In genomic region chr6:16472349-16473069, GRCh38 we compare ENCODE assay signal across 8 cellular contexts.
DNase-seq lines count a peak whose midpoint lies in the region; ATAC-seq and TF ChIP-seq lines count a peak whose summit lies in the region.

No MANE protein-coding gene starts in this region.

- no peak overlapping the region for H3K4me3 ChIP-seq in GM23248

- POLR2A ChIA-PET in CD4-positive, alpha-beta T cell (lab: Charles Lee): no interaction called here

- in situ Hi-C loops in GM23248 (cut with MboI): no loop called here

- 92 to 95% methylated on average over 3 of the region's 3 CpGs for WGBS in GM23248 (ENCODE audit: low coverage in 1 of 2, low lambda C conversion rate in 2 of 2, missing lambda C conversion rate in 2 of 2), 2 experiments

- CTCF ChIA-PET in CD4-positive, alpha-beta T cell (lab: Charles Lee): interaction anchor here (0.7 to 3.3 kb wide), 7 partner anchors 12 to 141 kb away, joined by 3 to 9 read pairs (median 3); no protein-coding TSS in a partner anchor

- DNase-seq in CD4-positive, alpha-beta T cell: no peak
- DNase-seq in GM23248 (peak; percentile 47), amniotic stem cell (lab: John Stamatoyannopoulos, UW) (peak; percentile 25), memory B cell (ENCODE audit: low spot score in 2 of 2) (no peak), GF-D8 (lab: John Stamatoyannopoulos, UW) (no peak), COLO668 (lab: John Stamatoyannopoulos, UW; ENCODE audit: unreplicated experiment) (no peak), 8988T (no peak)

- peak overlapping the region; percentile 79 for H3K27ac Mint-ChIP-seq in CD4-positive, alpha-beta T cell
- H3K27ac Mint-ChIP-seq in memory B cell: peak overlapping the region; percentile 92

- H3K27me3 Mint-ChIP-seq in CD4-positive, alpha-beta T cell: no peaks in the 10 kb centered on the region
- no peaks in the 10 kb centered on the region for H3K27me3 Mint-ChIP-seq in memory B cell

- H3K4me1 Mint-ChIP-seq in CD4-positive, alpha-beta T cell (ENCODE audit: low read depth): peaks cover 69% of the 10 kb centered on the region
- H3K4me1 Mint-ChIP-seq in memory B cell: peaks cover 37% of the 10 kb centered on the region

- H3K36me3 ChIP-seq in GM23248 (ENCODE audit: low read depth): no peaks in the 10 kb centered on the region

- ATAC-seq in CD4-positive, alpha-beta T cell (ENCODE audit: poor library complexity): no peak
- ATAC-seq in memory B cell (ENCODE audit: low read depth) (no peak), GM21390 (IDR thresholded peaks at IDR 0.05; ENCODE audit: unreplicated experiment) (no peak)

- H3K4me2 ChIP-seq in GM23248 (ENCODE audit: unreplicated experiment): no peak overlapping the region

- TF ChIP-seq CTCF in CD4-positive, alpha-beta T cell (IDR thresholded peaks at IDR 0.05): no peak

- peaks cover 8% of the 10 kb centered on the region for H3K36me3 Mint-ChIP-seq in CD4-positive, alpha-beta T cell (ENCODE audit: low read depth)
- no peaks in the 10 kb centered on the region for H3K36me3 Mint-ChIP-seq in memory B cell

- H3K79me2 ChIP-seq in GM23248 (ENCODE audit: insufficient read depth): 0 out of 2 replicates have a peak, but pooled peaks cover 3% of the 10 kb centered on the region

- H2AFZ ChIP-seq in GM23248: no peak overlapping the region

- no peak overlapping the region for H3K27ac ChIP-seq in CD4-positive, alpha-beta T cell (ENCODE audit: low read depth, low read length)
- no peak overlapping the region for H3K27ac ChIP-seq in GM23248

- intact Hi-C loops in CD4-positive, alpha-beta T cell (cut with DNase I, micrococcal nuclease): loop anchor here in 1 of 2 experiments (5.0 kb wide), 2 partner anchors 35 to 40 kb away; no protein-coding TSS in a partner anchor

- H3K27me3 ChIP-seq in CD4-positive, alpha-beta T cell (ENCODE audit: control insufficient read depth, insufficient read depth, low read length): no peaks in the 10 kb centered on the region
- H3K27me3 ChIP-seq in GM23248 (replicated peaks; ENCODE audit: insufficient read depth): no peaks in the 10 kb centered on the region

- H4K20me1 ChIP-seq in GM23248 (ENCODE audit: insufficient read depth): no peaks in the 10 kb centered on the region; the same call in 1 of the 2 replicates

- H3K4me3 Mint-ChIP-seq in CD4-positive, alpha-beta T cell: no peak overlapping the region
- H3K4me3 Mint-ChIP-seq in memory B cell: no peak overlapping the region

- H3K9me3 Mint-ChIP-seq in CD4-positive, alpha-beta T cell: no peaks in the 10 kb centered on the region
- no peaks in the 10 kb centered on the region for H3K9me3 Mint-ChIP-seq in memory B cell

- H3K4me1 ChIP-seq in GM23248 (ENCODE audit: insufficient read depth): peaks cover 4% of the 10 kb centered on the region; the same call in 1 of the 2 replicates

- no peaks in the 10 kb centered on the region for H3K9me2 ChIP-seq in GM23248 (ENCODE audit: insufficient read depth)

- H3K9ac ChIP-seq in GM23248: no peak overlapping the region

- 0 out of 2 replicates have a peak, but pooled peaks cover 5% of the 10 kb centered on the region for H3F3A ChIP-seq in GM23248 (ENCODE audit: insufficient read depth)

- no peaks in the 10 kb centered on the region for H3K9me3 ChIP-seq in CD4-positive, alpha-beta T cell (ENCODE audit: control insufficient read depth, low read length)
- no peaks in the 10 kb centered on the region for H3K9me3 ChIP-seq in GM23248 (ENCODE audit: low read depth)

Comparison
In these comparisons a context has a peak if more than half of its experiments do, and no peak if none do; other contexts are left out.
1. DNase-seq: peak in GM23248 (single experiment) and amniotic stem cell (single experiment); none in CD4-positive, alpha-beta T cell (0 of 10), memory B cell (0 of 2), GF-D8 (single experiment), COLO668 (single experiment) and 8988T (single experiment).